Comparison of ENCODE assay signal across 11 cellular contexts in the genomic region with DNA sequence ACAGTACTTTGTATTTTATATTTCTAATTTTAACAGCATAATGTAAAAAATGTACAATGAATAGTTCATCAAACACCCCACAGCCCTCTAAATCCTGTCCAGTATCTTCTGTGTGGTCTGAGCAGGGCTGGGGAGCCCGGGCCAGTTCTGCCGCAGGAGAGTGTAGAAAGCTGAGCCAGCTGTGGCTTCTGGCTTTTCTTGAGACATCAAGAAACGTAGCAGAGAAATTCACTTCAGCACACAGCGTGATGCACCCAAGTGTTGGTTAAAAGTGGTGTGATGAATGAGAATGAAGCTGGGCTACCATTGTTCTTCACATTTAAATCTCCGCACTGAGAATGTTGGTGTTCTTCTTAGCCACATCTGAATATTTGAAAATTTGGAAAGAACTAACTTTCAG. TPM values are rescaled to one million over a fixed set of nuclear protein-coding genes. Genes with fewer than 3 reads are reported as not detected.
DNase-seq lines count a peak whose midpoint lies in the region; ATAC-seq and TF ChIP-seq lines count a peak whose summit lies in the region.
"Had no signal": no experiment of that assay in that cellular context is flagged by ENCODE, and none has a peak within 500 bp of the region (broad histone marks: within the 10 kb centered on the region; RNA-seq: fewer than 3 reads in every experiment).

No MANE protein-coding gene starts in this region.

- H3K36me3 Mint-ChIP-seq in progenitor cell of endocrine pancreas (ENCODE audit: insufficient read depth), result peaks cover 15% of the 10 kb centered on the region
- H3K36me3 Mint-ChIP-seq: activated naive CD4-positive, alpha-beta T cell treated with anti-CD3 and anti-CD28 coated beads, Interleukin-2, amount 50 U/mL, for 24 hours had no signal

- TF ChIP-seq CTCF in HEK293 (tag by site-specific recombination; IDR thresholded peaks at IDR 0.05) (no peak), astrocyte of the cerebellum (IDR thresholded peaks at IDR 0.05; ENCODE audit: low read depth, low read length, missing control alignments) (no peak), left ventricle myocardium inferior (IDR thresholded peaks at IDR 0.05; ENCODE audit: borderline replicate concordance) (no peak), progenitor cell of endocrine pancreas (IDR thresholded peaks at IDR 0.05; ENCODE audit: unreplicated experiment) (no peak)

- peak overlapping the region; percentile 18 for H3K27ac Mint-ChIP-seq in progenitor cell of endocrine pancreas
- H3K27ac Mint-ChIP-seq: activated naive CD4-positive, alpha-beta T cell treated with anti-CD3 and anti-CD28 coated beads, Interleukin-2, amount 50 U/mL, for 24 hours; T-helper 1 cell treated with Interleukin-12 subunit alpha and Interleukin-12 subunit beta and Interleukin-4 antibody, amounts not matched to agents 30 μg/mL and 1 μg/mL, for 36 hours had no signal

- peaks cover 4% of the 10 kb centered on the region for H3K9me3 Mint-ChIP-seq in progenitor cell of endocrine pancreas (ENCODE audit: low read depth)
- H3K9me3 Mint-ChIP-seq: activated naive CD4-positive, alpha-beta T cell treated with anti-CD3 and anti-CD28 coated beads, Interleukin-2, amount 50 U/mL, for 24 hours; T-helper 1 cell treated with Interleukin-12 subunit alpha and Interleukin-12 subunit beta and Interleukin-4 antibody, amounts not matched to agents 30 μg/mL and 1 μg/mL, for 36 hours had no signal

- intact Hi-C loops in left ventricle myocardium inferior (cut with micrococcal nuclease), result no loop called here

- no peaks in the 10 kb centered on the region for H3K27me3 Mint-ChIP-seq in progenitor cell of endocrine pancreas
- H3K27me3 Mint-ChIP-seq: activated naive CD4-positive, alpha-beta T cell treated with anti-CD3 and anti-CD28 coated beads, Interleukin-2, amount 50 U/mL, for 24 hours had no signal

- H3K9me3 ChIP-seq in HEK293 (ENCODE audit: control insufficient read depth, insufficient read depth, low read depth, low read length) (no peaks in the 10 kb centered on the region), left ventricle myocardium inferior (replicated peaks) (no peaks in the 10 kb centered on the region)

- peak; percentile 18 for DNase-seq in astrocyte of the cerebellum (ENCODE audit: low read depth)
- DNase-seq in left ventricle myocardium inferior, result no peak
- no peak for DNase-seq in progenitor cell of endocrine pancreas (ENCODE audit: low spot score, unreplicated experiment)
- no peak for DNase-seq in NCI-H345 (lab: John Stamatoyannopoulos, UW)
- no peak for DNase-seq in stimulated activated CD4-positive, alpha-beta T cell treated with anti-CD3 and anti-CD28 coated beads, Interleukin-15, amount 100 ng/mL, for 24 hours
- no peak for DNase-seq in H4 (ENCODE audit: low spot score)
- DNase-seq: NCI-H1048 had no signal

- in situ Hi-C loops in astrocyte of the cerebellum (cut with HindIII; ENCODE audit: low sequenced_read_pairs), result no loop called here

- POLR2A ChIA-PET in HEK293 (lab: Yijun Ruan, JAX), result no interaction called here

- H3K4me3 Mint-ChIP-seq in progenitor cell of endocrine pancreas (ENCODE audit: low read depth), result no peak overlapping the region
- H3K4me3 Mint-ChIP-seq: activated naive CD4-positive, alpha-beta T cell treated with anti-CD3 and anti-CD28 coated beads, Interleukin-2, amount 50 U/mL, for 24 hours; T-helper 1 cell treated with Interleukin-12 subunit alpha and Interleukin-12 subunit beta and Interleukin-4 antibody, amounts not matched to agents 30 μg/mL and 1 μg/mL, for 36 hours had no signal

- no peak overlapping the region for H3K4me3 ChIP-seq in HEK293 (ENCODE audit: low read depth, low read length)
- no peak overlapping the region for H3K4me3 ChIP-seq in astrocyte of the cerebellum (ENCODE audit: low read depth, low read length)
- no peak overlapping the region for H3K4me3 ChIP-seq in left ventricle myocardium inferior

- H3K27ac ChIP-seq in HEK293 (ENCODE audit: extremely low read depth, low read depth, low read length) (0 out of 2 replicates have a peak overlapping the region, but pooled peaks have one; percentile 1), left ventricle myocardium inferior (replicated peaks) (peak overlapping the region; percentile 43)

- peaks cover 0 to 5% of the 10 kb centered on the region in 2 experiments; a peak in 1 of 3 replicates for H3K36me3 ChIP-seq in HEK293 (ENCODE audit: control insufficient read depth in 2 of 2, insufficient read depth in 1 of 2, low read length in 2 of 2)
- H3K36me3 ChIP-seq in left ventricle myocardium inferior, result peaks cover 5% of the 10 kb centered on the region

- no peak for ATAC-seq in HG03571 (IDR thresholded peaks at IDR 0.05; ENCODE audit: unreplicated experiment)

- peaks cover 6% of the 10 kb centered on the region for H3K4me1 Mint-ChIP-seq in progenitor cell of endocrine pancreas (ENCODE audit: low read depth)

- H3K4me1 ChIP-seq in HEK293 (ENCODE audit: control insufficient read depth, insufficient read depth, low read length) (peaks cover 5% of the 10 kb centered on the region), left ventricle myocardium inferior (peaks cover 11% of the 10 kb centered on the region)

- H3K27me3 ChIP-seq in left ventricle myocardium inferior (ENCODE audit: low read depth), result no peaks in the 10 kb centered on the region

- CTCF ChIA-PET in HEK293 (lab: Yijun Ruan, JAX), result interaction anchor here (0.9 to 1.5 kb wide), 4 partner anchors 18 to 143 kb away, joined by 3 to 4 read pairs (median 3); no protein-coding TSS in a partner anchor

TF ChIP-seq in HEK293, 187 proteins besides CTCF, POLR2A, EP300 and RAD21:
- TF ChIP-seq, protein P1, sequence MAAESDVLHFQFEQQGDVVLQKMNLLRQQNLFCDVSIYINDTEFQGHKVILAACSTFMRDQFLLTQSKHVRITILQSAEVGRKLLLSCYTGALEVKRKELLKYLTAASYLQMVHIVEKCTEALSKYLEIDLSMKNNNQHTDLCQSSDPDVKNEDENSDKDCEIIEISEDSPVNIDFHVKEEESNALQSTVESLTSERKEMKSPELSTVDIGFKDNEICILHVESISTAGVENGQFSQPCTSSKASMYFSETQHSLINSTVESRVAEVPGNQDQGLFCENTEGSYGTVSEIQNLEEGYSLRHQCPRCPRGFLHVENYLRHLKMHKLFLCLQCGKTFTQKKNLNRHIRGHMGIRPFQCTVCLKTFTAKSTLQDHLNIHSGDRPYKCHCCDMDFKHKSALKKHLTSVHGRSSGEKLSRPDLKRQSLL (tag by site-specific recombination; IDR thresholded peaks at IDR 0.05), result no peak
- TF ChIP-seq TCF7L2 (IDR thresholded peaks at IDR 0.05; ENCODE audit: borderline replicate concordance, low read depth, low read length) (no peak), ZNF211 (tag by site-specific recombination; IDR thresholded peaks at IDR 0.05; ENCODE audit: low read depth) (no peak), YY2 (tag by site-specific recombination; IDR thresholded peaks at IDR 0.05) (no peak), ZBTB1 (tag by site-specific recombination; IDR thresholded peaks at IDR 0.05) (no peak), OSR2 (tag by site-specific recombination; IDR thresholded peaks at IDR 0.05) (no peak)
- TF ChIP-seq, protein P2, sequence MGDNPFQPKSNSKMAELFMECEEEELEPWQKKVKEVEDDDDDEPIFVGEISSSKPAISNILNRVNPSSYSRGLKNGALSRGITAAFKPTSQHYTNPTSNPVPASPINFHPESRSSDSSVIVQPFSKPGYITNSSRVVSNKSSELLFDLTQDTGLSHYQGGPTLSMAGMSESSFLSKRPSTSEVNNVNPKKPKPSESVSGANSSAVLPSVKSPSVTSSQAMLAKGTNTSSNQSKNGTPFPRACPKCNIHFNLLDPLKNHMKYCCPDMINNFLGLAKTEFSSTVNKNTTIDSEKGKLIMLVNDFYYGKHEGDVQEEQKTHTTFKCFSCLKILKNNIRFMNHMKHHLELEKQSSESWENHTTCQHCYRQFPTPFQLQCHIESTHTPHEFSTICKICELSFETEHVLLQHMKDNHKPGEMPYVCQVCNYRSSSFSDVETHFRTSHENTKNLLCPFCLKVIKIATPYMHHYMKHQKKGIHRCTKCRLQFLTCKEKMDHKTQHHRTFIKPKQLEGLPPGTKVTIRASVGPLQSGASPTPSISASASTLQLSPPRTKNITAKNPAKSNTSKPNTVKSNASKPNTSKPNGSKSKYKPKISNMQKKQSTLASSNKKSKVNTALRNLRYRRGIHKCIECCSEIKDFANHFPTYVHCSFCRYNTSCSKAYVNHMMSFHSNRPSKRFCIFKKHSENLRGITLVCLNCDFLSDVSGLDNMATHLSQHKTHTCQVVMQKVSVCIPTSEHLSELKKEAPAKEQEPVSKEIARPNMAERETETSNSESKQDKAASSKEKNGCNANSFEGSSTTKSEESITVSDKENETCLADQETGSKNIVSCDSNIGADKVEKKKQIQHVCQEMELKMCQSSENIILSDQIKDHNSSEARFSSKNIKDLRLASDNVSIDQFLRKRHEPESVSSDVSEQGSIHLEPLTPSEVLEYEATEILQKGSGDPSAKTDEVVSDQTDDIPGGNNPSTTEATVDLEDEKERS (tag by site-specific recombination; IDR thresholded peaks at IDR 0.05), result no peak

RNA-seq across cellular contexts. Expression of a gene that starts 23.6 kb away (rescaled TPM):
- total RNA-seq in left ventricle myocardium inferior (5.7 TPM), progenitor cell of endocrine pancreas (15.4 and 15.9 TPM in 2 replicates)
- total RNA-seq in H4 (2014; rRNA removed; shearing (Covaris generic)), result 9.3 and 20.2 TPM in 2 replicates
